Comparison of ENCODE assay signal across 8 cellular contexts in genomic region chr11:111651336-111651735, GRCh38. TPM values are rescaled to one million over a fixed set of nuclear protein-coding genes. Genes with fewer than 3 reads are reported as not detected.
DNase-seq lines count a peak whose midpoint lies in the region; ATAC-seq and TF ChIP-seq lines count a peak whose summit lies in the region.
"Not testable (repeated sequence)": the region's sequence is repeated elsewhere in the genome, so short reads cannot be mapped to it uniquely, and the experiment has no call there.

No MANE protein-coding gene starts in this region.

- H3F3A ChIP-seq in PC-3 (ENCODE audit: low read length, unreplicated experiment) = not testable (repeated sequence)

- not testable (repeated sequence) for H2AFZ ChIP-seq in PC-3 (ENCODE audit: low read length)

- H3K36me3 Mint-ChIP-seq in Calu3 (ENCODE audit: insufficient read depth, unreplicated experiment); activated naive CD4-positive, alpha-beta T cell treated with anti-CD3 and anti-CD28 coated beads, Interleukin-2, amount 10 ng/mL, durations not matched to agents 7 days and 5 days: not testable (repeated sequence)

- H3K27ac Mint-ChIP-seq in Calu3 (ENCODE audit: unreplicated experiment) = not testable (repeated sequence)
- H3K27ac Mint-ChIP-seq in activated naive CD4-positive, alpha-beta T cell treated with anti-CD3 and anti-CD28 coated beads, Interleukin-2, amount 10 ng/mL, durations not matched to agents 7 days and 5 days = peak overlapping the region; percentile 55

- peak; percentile 10 for DNase-seq in Calu3
- peak; percentile 38 for DNase-seq in HPDE6-E6E7 (ENCODE audit: extremely low spot score)
- DNase-seq in NCI-H146 (lab: John Stamatoyannopoulos, UW) = peak; percentile 62
- DNase-seq in NCI-H345 (lab: John Stamatoyannopoulos, UW) = peak; percentile 29
- DNase-seq in PC-3 = peak; percentile 90
- DNase-seq in activated naive CD4-positive, alpha-beta T cell treated with anti-CD3 and anti-CD28 coated beads, Interleukin-2, amount 10 ng/mL, durations not matched to agents 7 days and 5 days = not testable (repeated sequence)
- peak; percentile 72 for DNase-seq in epithelial cell of prostate (ENCODE audit: low read depth, low spot score)
- DNase-seq in kidney tubule cell (ENCODE audit: low spot score) = peak; percentile 64

- not testable (repeated sequence) for H3K9ac ChIP-seq in PC-3 (ENCODE audit: low read length)

- not testable (repeated sequence) for TF ChIP-seq CTCF in Calu3 (IDR thresholded peaks at IDR 0.05; ENCODE audit: unreplicated experiment); PC-3 (conservative IDR thresholded peaks at IDR 0.05; ENCODE audit: low read depth, low read length)

- H3K27ac ChIP-seq in PC-3 (ENCODE audit: low read length) (peak overlapping the region; percentile 27), epithelial cell of prostate (peak overlapping the region; percentile 59)

- H3K27me3 Mint-ChIP-seq in Calu3 (ENCODE audit: unreplicated experiment); activated naive CD4-positive, alpha-beta T cell treated with anti-CD3 and anti-CD28 coated beads, Interleukin-2, amount 10 ng/mL, durations not matched to agents 7 days and 5 days: not testable (repeated sequence)

- H3K9me3 Mint-ChIP-seq in Calu3 (ENCODE audit: low read depth, unreplicated experiment); activated naive CD4-positive, alpha-beta T cell treated with anti-CD3 and anti-CD28 coated beads, Interleukin-2, amount 10 ng/mL, durations not matched to agents 7 days and 5 days: not testable (repeated sequence)

- BruUV-seq in Calu3 (replicated peaks; lab: Mats Ljungman, UMichigan); PC-3 (replicated peaks; lab: Mats Ljungman, UMichigan): not testable (repeated sequence)

- H3K4me3 ChIP-seq in PC-3 (ENCODE audit: low read length) = not testable (repeated sequence)

- not testable (repeated sequence) for H3K9me2 ChIP-seq in PC-3 (replicated peaks; ENCODE audit: low read length)

- H3K27me3 ChIP-seq in PC-3 (ENCODE audit: low read length) = not testable (repeated sequence)

- H3K36me3 ChIP-seq in PC-3 (ENCODE audit: low read depth, low read length) = not testable (repeated sequence)

- H3K9me3 ChIP-seq in PC-3 (ENCODE audit: low read length) = not testable (repeated sequence)

- H4K20me1 ChIP-seq in PC-3 (ENCODE audit: low read length) = not testable (repeated sequence)

- H3K79me2 ChIP-seq in PC-3 (ENCODE audit: low read length) = not testable (repeated sequence)

- H3K4me1 Mint-ChIP-seq in Calu3 (ENCODE audit: low read depth, unreplicated experiment); activated naive CD4-positive, alpha-beta T cell treated with anti-CD3 and anti-CD28 coated beads, Interleukin-2, amount 10 ng/mL, durations not matched to agents 7 days and 5 days: not testable (repeated sequence)

- H3K4me1 ChIP-seq in PC-3 (ENCODE audit: insufficient read depth, low read length) = peaks cover 14% of the 10 kb centered on the region

- not testable (repeated sequence) for H3K4me2 ChIP-seq in PC-3 (ENCODE audit: low read length)

- CTCF ChIA-PET in Calu3 (lab: Charles Lee); PC-3 (lab: Charles Lee); activated naive CD4-positive, alpha-beta T cell treated with anti-CD3 and anti-CD28 coated beads, Interleukin-2, amount 10 ng/mL, durations not matched to agents 7 days and 5 days (lab: Charles Lee): not testable (repeated sequence)

- H3K4me3 Mint-ChIP-seq in Calu3 (ENCODE audit: low read depth, unreplicated experiment); activated naive CD4-positive, alpha-beta T cell treated with anti-CD3 and anti-CD28 coated beads, Interleukin-2, amount 10 ng/mL, durations not matched to agents 7 days and 5 days: not testable (repeated sequence)

- ATAC-seq in PC-3 = peak; percentile 78

- intact Hi-C loops in Calu3 (cut with micrococcal nuclease; ENCODE audit: unreplicated experiment); PC-3 (cut with micrococcal nuclease): not testable (repeated sequence)

- POLR2A ChIA-PET in PC-3 (lab: Charles Lee; ENCODE audit: unreplicated experiment) = interaction anchor here (0.6 kb wide), 1 partner anchor 426 kb away, joined by 3 read pairs; no protein-coding TSS in a partner anchor

RNA-seq across cellular contexts. Expression of gene SIK2, which starts 49.1 kb away (rescaled TPM):
- 10.3 and 13.9 TPM in 2 replicates for total RNA-seq in Calu3 (2022)
- total RNA-seq in PC-3 (2014; rRNA removed) = 8.6 and 9.0 TPM in 2 replicates
